In the genomic region with DNA sequence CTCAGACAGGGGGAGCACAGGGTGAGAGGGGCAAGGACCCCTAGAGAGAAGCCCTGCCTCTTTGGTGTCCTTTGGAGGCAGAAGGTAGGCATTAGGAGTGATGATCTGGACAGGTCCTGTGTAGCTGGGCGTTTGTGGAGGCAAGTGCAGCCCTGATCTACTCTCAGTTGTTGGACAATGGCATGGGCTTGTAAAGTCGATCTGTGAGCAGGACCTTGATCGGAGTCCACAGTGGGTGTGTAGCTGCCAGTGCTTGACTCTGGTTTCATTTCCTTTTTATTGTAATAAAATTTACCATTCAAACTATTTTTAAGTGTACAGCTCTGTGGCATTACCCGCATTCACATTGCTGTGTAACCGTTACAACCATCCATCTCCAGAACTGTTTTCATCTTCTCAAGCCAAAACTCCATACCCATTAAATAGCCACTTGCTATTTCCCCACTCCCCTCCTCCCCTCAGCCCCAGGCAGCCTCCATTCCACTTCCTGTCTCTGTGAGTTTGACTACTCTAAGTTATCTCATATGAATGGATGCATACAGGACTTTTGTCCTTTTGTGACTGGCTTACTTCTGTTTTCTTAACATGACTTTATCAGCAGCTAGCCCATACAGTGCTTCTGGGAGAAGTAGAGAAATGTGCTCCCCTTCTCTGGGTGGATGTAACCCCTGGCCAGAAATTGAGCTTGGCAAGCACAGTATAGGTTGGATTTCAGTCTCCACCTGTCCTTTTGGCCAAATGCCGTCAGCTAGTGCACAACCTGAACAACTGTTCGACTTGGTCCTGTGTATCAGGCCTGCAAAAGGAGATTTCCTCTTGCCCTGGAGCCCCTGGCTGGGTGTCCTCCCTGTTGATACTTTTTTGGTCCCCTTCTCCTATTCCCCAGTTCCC, we compare ENCODE assay signal across 11 cellular contexts.
A peak's percentile ranks its signal among the peaks of the same experiment; 100 is the strongest.
DNase-seq lines count a peak whose midpoint lies in the region; ATAC-seq lines count a peak whose summit lies in the region.
"Had no signal": no experiment of that assay in that cellular context is flagged by ENCODE, and none has a peak within 500 bp of the region (broad histone marks: within the 10 kb centered on the region; RNA-seq: fewer than 3 reads in every experiment).

No MANE protein-coding gene starts in this region.

- no peaks in the 10 kb centered on the region for H3K36me3 ChIP-seq in neuronal stem cell (replicated peaks in 1 of 2; ENCODE audit: control insufficient read depth in 2 of 2, insufficient read depth in 2 of 2, low read length in 2 of 2)

- H3K27ac ChIP-seq in neuronal stem cell (replicated peaks; ENCODE audit: low read length) = no peak overlapping the region
- H3K27ac ChIP-seq: VCaP had no signal

- H2BK5ac ChIP-seq in neuronal stem cell (ENCODE audit: low read length) = no peak overlapping the region

- H3K9me3 ChIP-seq in neuronal stem cell (replicated peaks in 1 of 2; ENCODE audit: control insufficient read depth in 2 of 2, insufficient read depth in 1 of 2, low read depth in 1 of 2, low read length in 2 of 2) = no peaks in the 10 kb centered on the region

- H3K4me3 ChIP-seq in neuronal stem cell (ENCODE audit: low read length in 2 of 2) = no peak overlapping the region

- H4K8ac ChIP-seq in neuronal stem cell (ENCODE audit: low read depth, low read length) = no peak overlapping the region

- peaks cover 0 to 1% (median 0%) of the 10 kb centered on the region in 3 experiments for H3K27me3 ChIP-seq in neuronal stem cell (ENCODE audit: control insufficient read depth in 3 of 3, insufficient read depth in 3 of 3, low read depth in 1 of 3, low read length in 3 of 3)

- H3K4ac ChIP-seq in neuronal stem cell (ENCODE audit: low read length) = no peak overlapping the region

- H3K9ac ChIP-seq in neuronal stem cell (ENCODE audit: low read depth, low read length, poor library complexity) = no peak overlapping the region

- H4K91ac ChIP-seq in neuronal stem cell (ENCODE audit: low read depth, low read length, poor library complexity) = no peak overlapping the region

- H3K23ac ChIP-seq in neuronal stem cell (ENCODE audit: low read depth, low read length, poor library complexity) = no peak overlapping the region

- H3K4me1 ChIP-seq in neuronal stem cell (ENCODE audit: control insufficient read depth in 2 of 2, insufficient read depth in 1 of 2, low read depth in 1 of 2, low read length in 2 of 2) = peaks cover 15 to 16% of the 10 kb centered on the region in 2 donors

- no peaks in the 10 kb centered on the region for H3K79me1 ChIP-seq in neuronal stem cell (ENCODE audit: low read depth, low read length)

- no peak overlapping the region for H2BK12ac ChIP-seq in neuronal stem cell (ENCODE audit: low read length)

- peak overlapping the region; percentile 31 for H3K18ac ChIP-seq in neuronal stem cell (ENCODE audit: low read length)

- no CpG with 5 or more reads among the region's 7 CpGs for WGBS in neuronal stem cell (ENCODE audit: extremely low coverage in 2 of 2, insufficient read length in 2 of 2, insufficient replicate concordance in 1 of 2), 2 donors

- H3K14ac ChIP-seq in neuronal stem cell (ENCODE audit: low read length) = no peak overlapping the region

- peak; percentile 69 for DNase-seq in SIG-M5 treated with dmso at 0.1 percent for 504 hours (lab: John Stamatoyannopoulos, UW; ENCODE audit: unreplicated experiment)
- DNase-seq in neuronal stem cell (ENCODE audit: low spot score) = no peak
- DNase-seq in NCI-H524 (lab: John Stamatoyannopoulos, UW) = no peak
- no peak for DNase-seq in stimulated activated CD4-positive, alpha-beta T cell treated with anti-CD3 and anti-CD28 coated beads, Interleukin-4, amount 100 ng/mL, for 4 hours
- DNase-seq: amniotic stem cell, NCI-H446 treated with DMSO at 0.1 percent for 48 hours had no signal

- ATAC-seq in GM18907 (IDR thresholded peaks at IDR 0.05; ENCODE audit: unreplicated experiment) (peak; percentile 38), HG02885 (IDR thresholded peaks at IDR 0.05; ENCODE audit: poor library complexity, unreplicated experiment) (peak; percentile 43), GM21367 (IDR thresholded peaks at IDR 0.05; ENCODE audit: unreplicated experiment) (no peak), GM19035 (IDR thresholded peaks at IDR 0.05; ENCODE audit: unreplicated experiment) (no peak)

- peak overlapping the region; percentile 31 for H2AFZ ChIP-seq in neuronal stem cell (ENCODE audit: low read length)

- no peak overlapping the region for H2BK120ac ChIP-seq in neuronal stem cell (ENCODE audit: low read depth, low read length)

- peak overlapping the region; percentile 8 for H2AK5ac ChIP-seq in neuronal stem cell (ENCODE audit: low read depth, low read length)

- H2BK15ac ChIP-seq in neuronal stem cell (ENCODE audit: low read length) = no peak overlapping the region

- H3K4me2 ChIP-seq in neuronal stem cell (ENCODE audit: insufficient read depth, low read length, poor library complexity, severe bottlenecking) = no peak overlapping the region

Comparison
In these comparisons a context has a peak if more than half of its experiments do, and no peak if none do; other contexts are left out.
1. ATAC-seq: peak in GM18907 (single experiment) and HG02885 (single experiment); none in GM21367 (single experiment) and GM19035 (single experiment).